2 cellular contexts compared by ENCODE assay signal in genomic region chr20:62786100-62786499, GRCh38.
TF ChIP-seq lines count a peak whose summit lies in the region.

No MANE protein-coding gene starts in this region.

TF ChIP-seq in IMR-90, 13 proteins besides CTCF, POLR2A, EP300 and RAD21:
- TF ChIP-seq NFE2L2 (IDR thresholded peaks at IDR 0.05; ENCODE audit: low read depth, low read length) (no peak), MXI1 (IDR thresholded peaks at IDR 0.05; ENCODE audit: borderline replicate concordance, low read depth, low read length) (no peak), MAFK (IDR thresholded peaks at IDR 0.05; ENCODE audit: low read depth, low read length) (no peak), MAZ (IDR thresholded peaks at IDR 0.05; ENCODE audit: borderline replicate concordance, low read depth, low read length) (no peak), CEBPB (IDR thresholded peaks at IDR 0.05; ENCODE audit: low read depth, low read length) (no peak)

TF ChIP-seq in H1, 55 proteins besides CTCF, POLR2A, EP300 and RAD21:
- no peak for TF ChIP-seq JUND (IDR thresholded peaks at IDR 0.05; ENCODE audit: low read length)
- no peak for TF ChIP-seq ZNF274 (IDR thresholded peaks at IDR 0.05; ENCODE audit: borderline replicate concordance, extremely low read depth, low read length)
- no peak for TF ChIP-seq TEAD4 (IDR thresholded peaks at IDR 0.05; ENCODE audit: low read depth, low read length)
- TF ChIP-seq HDAC2 (IDR thresholded peaks at IDR 0.05; ENCODE audit: borderline replicate concordance in 1 of 2, low read depth in 2 of 2, low read length in 2 of 2): no peak
- no peak for TF ChIP-seq GABPA (IDR thresholded peaks at IDR 0.05; ENCODE audit: borderline replicate concordance, insufficient read depth, low read length)
- TF ChIP-seq, protein P1, sequence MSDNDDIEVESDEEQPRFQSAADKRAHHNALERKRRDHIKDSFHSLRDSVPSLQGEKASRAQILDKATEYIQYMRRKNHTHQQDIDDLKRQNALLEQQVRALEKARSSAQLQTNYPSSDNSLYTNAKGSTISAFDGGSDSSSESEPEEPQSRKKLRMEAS (IDR thresholded peaks at IDR 0.05): no peak
- no peak for TF ChIP-seq CBX8 (IDR thresholded peaks at IDR 0.05; ENCODE audit: borderline replicate concordance, low read depth, low read length)
- TF ChIP-seq, protein P2, sequence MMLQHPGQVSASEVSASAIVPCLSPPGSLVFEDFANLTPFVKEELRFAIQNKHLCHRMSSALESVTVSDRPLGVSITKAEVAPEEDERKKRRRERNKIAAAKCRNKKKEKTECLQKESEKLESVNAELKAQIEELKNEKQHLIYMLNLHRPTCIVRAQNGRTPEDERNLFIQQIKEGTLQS (IDR thresholded peaks at IDR 0.05; ENCODE audit: insufficient read depth, low read depth, low read length): no peak
- no peak for TF ChIP-seq SIN3A (conservative IDR thresholded peaks at IDR 0.05 in 1 of 2, IDR thresholded peaks at IDR 0.05 in 1 of 2; ENCODE audit: low read depth in 1 of 2, low read length in 2 of 2)
- no peak for TF ChIP-seq KDM5A (IDR thresholded peaks at IDR 0.05; ENCODE audit: low read length)
- TF ChIP-seq CHD2 (IDR thresholded peaks at IDR 0.05; ENCODE audit: low read length): no peak
- no peak for TF ChIP-seq RBBP5 (IDR thresholded peaks at IDR 0.05; ENCODE audit: borderline replicate concordance, low read depth, low read length)
- no peak for TF ChIP-seq HDAC6 (IDR thresholded peaks at IDR 0.05; ENCODE audit: low read depth, low read length)
- TF ChIP-seq SAP30 (IDR thresholded peaks at IDR 0.05; ENCODE audit: insufficient read depth, insufficient replicate concordance, low read length): no peak
- TF ChIP-seq POLR2AphosphoS5 (IDR thresholded peaks at IDR 0.05; ENCODE audit: low read depth, low read length): no peak
- no peak for TF ChIP-seq SRF (IDR thresholded peaks at IDR 0.05; ENCODE audit: low read depth, low read length)
